Comparison of ENCODE assay signal across 8 cellular contexts in genomic region chr5:176361437-176362097, GRCh38. TPM values are rescaled to one million over a fixed set of nuclear protein-coding genes. Genes with fewer than 3 reads are reported as not detected.
A peak's percentile ranks its signal among the peaks of the same experiment; 100 is the strongest.
DNase-seq lines count a peak whose midpoint lies in the region; ATAC-seq lines count a peak whose summit lies in the region.

Gene KIAA1191 (minus strand): TSS chr5:176361764. CDS start chr5:176359508, 2,256 bp downstream.

- ATAC-seq in GM21529 (IDR thresholded peaks at IDR 0.05; ENCODE audit: unreplicated experiment), result peak; percentile 87

- H3K27ac Mint-ChIP-seq in IgD-negative memory B cell, result peak within 1 kb of the TSS; percentile 83 to 97 (median 97)

- H3K9me3 Mint-ChIP-seq in IgD-negative memory B cell, result no peaks in the 10 kb centered on the region

- H3K36me3 Mint-ChIP-seq in IgD-negative memory B cell, result no peaks in the 10 kb centered on the region

- H3K4me1 Mint-ChIP-seq in IgD-negative memory B cell, result peaks cover 13 to 31% (median 29%) of the 10 kb centered on the region in 3 donors

- peak within 1 kb of the TSS; percentile 31 for H3K27ac ChIP-seq in epithelial cell of prostate

- peak within 1 kb of the TSS; percentile 91 to 99 (median 99) for H3K4me3 Mint-ChIP-seq in IgD-negative memory B cell

- peak; percentile 43 for DNase-seq in DMS153 treated with DMSO at 0.1 percent for 48 hours (lab: John Stamatoyannopoulos, UW; ENCODE audit: unreplicated experiment)
- peak; percentile 94 for DNase-seq in OCI-M1 (lab: John Stamatoyannopoulos, UW)
- DNase-seq in activated T-cell treated with anti-CD3 and anti-CD28 coated beads for 4 hours, result peak; percentile 89
- DNase-seq in epithelial cell of prostate (ENCODE audit: low read depth, low spot score), result peak; percentile 43
- DNase-seq in mucosa of gallbladder (ENCODE audit: low spot score), result peak; percentile 97
- DNase-seq in stimulated activated CD8-positive, alpha-beta memory T cell treated with anti-CD3 and anti-CD28 coated beads, Interleukin-4, amount 100 ng/mL, for 4 hours (ENCODE audit: low read depth in 2 of 2, low spot score in 1 of 2), result peak; percentile 78 to 89

- H3K27me3 Mint-ChIP-seq in IgD-negative memory B cell, result no peaks in the 10 kb centered on the region

RNA-seq across cellular contexts. Expression of gene KIAA1191, which starts in this region (rescaled TPM):
- 45.2 TPM for polyA plus RNA-seq in IgD-negative memory B cell
- total RNA-seq in mucosa of gallbladder, result 113 TPM

Comparison
In these comparisons a context has a peak if more than half of its experiments do, and no peak if none do; other contexts are left out.
1. Peak in every context shown above with its lines: DNase-seq, ATAC-seq and H3K27ac ChIP-seq.
2. DNase-seq: peak in every context shown above with its lines; median percentile 97 in mucosa of gallbladder; 94 in OCI-M1; 89 in activated T-cell treated with anti-CD3 and anti-CD28 coated beads for 4 hours; 84 in stimulated activated CD8-positive, alpha-beta memory T cell treated with anti-CD3 and anti-CD28 coated beads, Interleukin-4, amount 100 ng/mL, for 4 hours; 43 in DMS153 treated with DMSO at 0.1 percent for 48 hours; 43 in epithelial cell of prostate.